ENCODE assay signal across 25 cellular contexts in the genomic region with DNA sequence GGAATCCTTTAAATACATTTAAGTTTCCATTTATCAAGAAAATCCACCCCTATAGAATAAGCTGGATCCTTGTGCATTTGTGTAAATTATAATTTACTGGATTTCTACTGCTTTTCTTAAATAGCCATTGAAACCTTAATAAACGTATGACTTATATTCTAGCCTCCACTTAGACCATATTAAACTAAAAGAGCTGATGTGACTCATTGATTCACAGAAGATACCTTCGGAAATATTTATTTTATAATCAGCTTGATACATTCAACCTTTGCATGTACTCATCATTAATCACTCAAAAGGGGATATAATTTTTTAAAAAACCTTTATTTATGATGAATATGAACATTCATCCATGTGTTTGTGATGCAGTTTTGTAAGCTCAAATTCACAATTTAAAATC.
"Had no signal": no experiment of that assay in that cellular context is flagged by ENCODE, and none has a peak within 500 bp of the region (broad histone marks: within the 10 kb centered on the region; RNA-seq: fewer than 3 reads in every experiment).

No MANE protein-coding gene starts in this region.

- H3K4me1 Mint-ChIP-seq: naive thymus-derived CD8-positive, alpha-beta T cell; stimulated activated memory B cell treated with anti-CD40 and anti-IgM and Interleukin-4, amounts not matched to agents 10 μg/mL and 1 μg/mL and 100 μg/mL, for 72 hours; stimulated activated naive CD8-positive, alpha-beta T cell treated with anti-CD3 and anti-CD28 coated beads, Interleukin-15, amount 100 ng/mL, for 72 hours had no signal

- DNase-seq: left colon; left lung; lower lobe of right lung; mammary epithelial cell; mesenchymal stem cell; naive thymus-derived CD8-positive, alpha-beta T cell; nucleus accumbens; right lobe of liver; stimulated activated CD4-positive, alpha-beta T cell treated with anti-CD3 and anti-CD28 coated beads, Interleukin-1b, Interleukin-23, amount 100 ng/mL, for 48 hours; stimulated activated CD4-positive, alpha-beta T cell treated with anti-CD3 and anti-CD28 coated beads, Interleukin-2, amount 100 ng/mL, for 48 hours; stimulated activated CD4-positive, alpha-beta T cell treated with anti-CD3 and anti-CD28 coated beads, Interleukin-4, amount 100 ng/mL, for 4 hours; stimulated activated CD8-positive, alpha-beta memory T cell treated with anti-CD3 and anti-CD28 coated beads, Interleukin-4, amount 100 ng/mL, for 48 hours; stimulated activated naive CD4-positive, alpha-beta T cell treated with Interleukin-2 at 50 U/mL for 16 hours; stimulated activated naive CD8-positive, alpha-beta T cell treated with anti-CD3 and anti-CD28 coated beads, Interleukin-15, amount 100 ng/mL, for 72 hours; substantia nigra; uterus had no signal

- H3K4me1 ChIP-seq: left lung, lower lobe of right lung, right atrium auricular region, tibial nerve, uterus had no signal

- H3K4me2 ChIP-seq: smooth muscle cell had no signal

- H3K27me3 Mint-ChIP-seq: naive thymus-derived CD8-positive, alpha-beta T cell; progenitor cell of endocrine pancreas; stimulated activated memory B cell treated with anti-CD40 and anti-IgM and Interleukin-4, amounts not matched to agents 10 μg/mL and 1 μg/mL and 100 μg/mL, for 72 hours; stimulated activated naive CD8-positive, alpha-beta T cell treated with anti-CD3 and anti-CD28 coated beads, Interleukin-15, amount 100 ng/mL, for 72 hours; type B pancreatic cell had no signal

- H3K36me3 ChIP-seq: left lung, lower lobe of right lung, right atrium auricular region, right lobe of liver, tibial nerve, uterus had no signal

- H3K27ac ChIP-seq: left lung, lower lobe of right lung, right atrium auricular region, right lobe of liver, tibial nerve, uterus had no signal

- ATAC-seq: left colon; left lung; lower lobe of right lung; naive thymus-derived CD8-positive, alpha-beta T cell; right lobe of liver; stimulated activated memory B cell treated with anti-CD40 and anti-IgM and Interleukin-4, amounts not matched to agents 10 μg/mL and 1 μg/mL and 100 μg/mL, for 72 hours; stimulated activated naive CD8-positive, alpha-beta T cell treated with anti-CD3 and anti-CD28 coated beads, Interleukin-15, amount 100 ng/mL, for 72 hours had no signal

- H3K9me3 ChIP-seq: left lung, lower lobe of right lung, right atrium auricular region, right lobe of liver, tibial nerve, uterus had no signal

- FAIRE-seq: keratinocyte had no signal

- H3K4me3 ChIP-seq: left lung, lower lobe of right lung, right atrium auricular region, right lobe of liver, smooth muscle cell, tibial nerve, uterus had no signal

- H3K9me3 Mint-ChIP-seq: nephron, type B pancreatic cell had no signal

- H3K36me3 Mint-ChIP-seq: stimulated activated memory B cell treated with anti-CD40 and anti-IgM and Interleukin-4, amounts not matched to agents 10 μg/mL and 1 μg/mL and 100 μg/mL, for 72 hours; type B pancreatic cell had no signal

- H3K27ac Mint-ChIP-seq: naive thymus-derived CD8-positive, alpha-beta T cell; nephron; progenitor cell of endocrine pancreas; stimulated activated memory B cell treated with anti-CD40 and anti-IgM and Interleukin-4, amounts not matched to agents 10 μg/mL and 1 μg/mL and 100 μg/mL, for 72 hours; stimulated activated naive CD8-positive, alpha-beta T cell treated with anti-CD3 and anti-CD28 coated beads, Interleukin-15, amount 100 ng/mL, for 72 hours; type B pancreatic cell had no signal

- H3K4me3 Mint-ChIP-seq: naive thymus-derived CD8-positive, alpha-beta T cell; nephron; neural crest cell; stimulated activated memory B cell treated with anti-CD40 and anti-IgM and Interleukin-4, amounts not matched to agents 10 μg/mL and 1 μg/mL and 100 μg/mL, for 72 hours; stimulated activated naive CD8-positive, alpha-beta T cell treated with anti-CD3 and anti-CD28 coated beads, Interleukin-15, amount 100 ng/mL, for 72 hours; type B pancreatic cell had no signal

- H3K27me3 ChIP-seq: left lung, right atrium auricular region, right lobe of liver, tibial nerve, uterus had no signal
